ENCODE assay signal across 11 cellular contexts in genomic region chr3:63232764-63233396, GRCh38. TPM values are rescaled to one million over a fixed set of nuclear protein-coding genes. Genes with fewer than 3 reads are reported as not detected.
DNase-seq lines count a peak whose midpoint lies in the region; ATAC-seq, FAIRE-seq and TF ChIP-seq lines count a peak whose summit lies in the region.
"Had no signal": no experiment of that assay in that cellular context is flagged by ENCODE, and none has a peak within 500 bp of the region (broad histone marks: within the 10 kb centered on the region; RNA-seq: fewer than 3 reads in every experiment).

No MANE protein-coding gene starts in this region.

- no peak overlapping the region for H3K4me3 ChIP-seq in RWPE2 (ENCODE audit: severe bottlenecking)
- H3K4me3 ChIP-seq: SK-N-MC had no signal

- FAIRE-seq in A204.1 (lab: Jason Lieb, UNC) = peak; percentile 96
- FAIRE-seq: H54 had no signal

- TF ChIP-seq CTCF in RWPE2 (IDR thresholded peaks at IDR 0.05; ENCODE audit: poor library complexity, severe bottlenecking) (peak; percentile 56), foreskin keratinocyte (conservative IDR thresholded peaks at IDR 0.05) (peak; percentile 59)

- DNase-seq in GM03348 (ENCODE audit: low spot score) (peak; percentile 11), RWPE2 (ENCODE audit: low spot score) (no peak), foreskin keratinocyte (no peak), mucosa of gallbladder (ENCODE audit: low spot score) (no peak), COLO829 (ENCODE audit: low spot score) (no peak), putamen (ENCODE audit: low spot score) (no peak)
- DNase-seq: activated T-cell treated with anti-CD3 and anti-CD28 coated beads, Interleukin-2, amount 50 U/mL, for 72 hours had no signal

- H3K27ac ChIP-seq in RWPE2 (ENCODE audit: poor library complexity, severe bottlenecking) = no peak overlapping the region
- no peak overlapping the region for H3K27ac ChIP-seq in foreskin keratinocyte
- H3K27ac ChIP-seq: SK-N-MC had no signal

- H3K4me1 ChIP-seq in RWPE2 (ENCODE audit: insufficient read depth, poor library complexity, severe bottlenecking) (no peaks in the 10 kb centered on the region), foreskin keratinocyte (no peaks in the 10 kb centered on the region)

- H3K9me3 ChIP-seq in RWPE2 (ENCODE audit: severe bottlenecking) = no peaks in the 10 kb centered on the region

- H3K27me3 ChIP-seq in RWPE2 (ENCODE audit: insufficient read depth, poor library complexity, severe bottlenecking) = no peaks in the 10 kb centered on the region
- no peaks in the 10 kb centered on the region for H3K27me3 ChIP-seq in foreskin keratinocyte

- ATAC-seq in RWPE2 (ENCODE audit: low read depth) (no peak), foreskin keratinocyte (no peak), HG03565 (IDR thresholded peaks at IDR 0.05; ENCODE audit: unreplicated experiment) (no peak)
- ATAC-seq: activated T-cell treated with anti-CD3 and anti-CD28 coated beads, Interleukin-2, amount 50 U/mL, for 72 hours had no signal

- no peaks in the 10 kb centered on the region for H3K36me3 ChIP-seq in RWPE2 (ENCODE audit: low read depth)

RNA-seq across cellular contexts. Expression of gene SYNPR, which starts 45.2 kb away (rescaled TPM):
- total RNA-seq in foreskin keratinocyte (not detected in 2 replicates), mucosa of gallbladder (not detected)
- not detected in 2 replicates for polyA plus RNA-seq in foreskin keratinocyte
- total RNA-seq: activated T-cell treated with anti-CD3 and anti-CD28 coated beads, Interleukin-2, amount 50 U/mL, for 72 hours had no signal
